8 cellular contexts compared by ENCODE assay signal in genomic region chr12:77685112-77685511, GRCh38.
DNase-seq lines count a peak whose midpoint lies in the region; ATAC-seq and TF ChIP-seq lines count a peak whose summit lies in the region.

No MANE protein-coding gene starts in this region.

- ATAC-seq in GM21390 (IDR thresholded peaks at IDR 0.05; ENCODE audit: unreplicated experiment), result peak; percentile 69
- ATAC-seq in left colon, result peak; percentile 67
- no peak for ATAC-seq in activated CD4-positive, CD25-positive, alpha-beta regulatory T cell treated with anti-CD3 and anti-CD28 coated beads, Interleukin-2, amount 50 U/mL, for 24 hours

- peak; percentile 15 for DNase-seq in ELF-1 (ENCODE audit: low read depth, low spot score)
- peak; percentile 40 to 48 for DNase-seq in NOMO-1 (lab: John Stamatoyannopoulos, UW; ENCODE audit: unreplicated experiment in 2 of 2)
- DNase-seq in cerebellum (ENCODE audit: low spot score), result peak; percentile 44
- peak; percentile 31 to 48 for DNase-seq in left colon
- peak; percentile 63 for DNase-seq in ureter (ENCODE audit: low spot score)

- TF ChIP-seq EP300 in Ishikawa (IDR thresholded peaks at IDR 0.05; ENCODE audit: borderline replicate concordance), result no peak

- intact Hi-C loops in left colon (cut with DNase I, micrococcal nuclease), result no loop called here

- peak; percentile 55 for TF ChIP-seq RAD21 in Ishikawa (IDR thresholded peaks at IDR 0.05; ENCODE audit: low read depth)

TF ChIP-seq in Ishikawa, 13 proteins besides CTCF, POLR2A, EP300 and RAD21:
- TF ChIP-seq CREB1 (IDR thresholded peaks at IDR 0.05; ENCODE audit: low read depth) (no peak), USF1 (IDR thresholded peaks at IDR 0.05) (no peak), EGR1 (IDR thresholded peaks at IDR 0.05) (no peak), TAF1 (IDR thresholded peaks at IDR 0.05; ENCODE audit: low read depth) (no peak), TEAD4 (IDR thresholded peaks at IDR 0.05) (no peak), FOXM1 (IDR thresholded peaks at IDR 0.05; ENCODE audit: borderline replicate concordance, low read depth) (no peak), ZBTB7A (IDR thresholded peaks at IDR 0.05; ENCODE audit: low read depth) (no peak), REST (IDR thresholded peaks at IDR 0.05; ENCODE audit: low read depth) (no peak)

Comparison
In these comparisons a context has a peak if more than half of its experiments do, and no peak if none do; other contexts are left out.
1. ATAC-seq: peak in GM21390 (single experiment) and left colon (single experiment); none in activated CD4-positive, CD25-positive, alpha-beta regulatory T cell treated with anti-CD3 and anti-CD28 coated beads, Interleukin-2, amount 50 U/mL, for 24 hours (0 of 2).
2. Peak in every context shown above with its lines, with median percentiles within 50 percentile points of each other: DNase-seq.